8 cellular contexts compared by ENCODE assay signal in the genomic region with DNA sequence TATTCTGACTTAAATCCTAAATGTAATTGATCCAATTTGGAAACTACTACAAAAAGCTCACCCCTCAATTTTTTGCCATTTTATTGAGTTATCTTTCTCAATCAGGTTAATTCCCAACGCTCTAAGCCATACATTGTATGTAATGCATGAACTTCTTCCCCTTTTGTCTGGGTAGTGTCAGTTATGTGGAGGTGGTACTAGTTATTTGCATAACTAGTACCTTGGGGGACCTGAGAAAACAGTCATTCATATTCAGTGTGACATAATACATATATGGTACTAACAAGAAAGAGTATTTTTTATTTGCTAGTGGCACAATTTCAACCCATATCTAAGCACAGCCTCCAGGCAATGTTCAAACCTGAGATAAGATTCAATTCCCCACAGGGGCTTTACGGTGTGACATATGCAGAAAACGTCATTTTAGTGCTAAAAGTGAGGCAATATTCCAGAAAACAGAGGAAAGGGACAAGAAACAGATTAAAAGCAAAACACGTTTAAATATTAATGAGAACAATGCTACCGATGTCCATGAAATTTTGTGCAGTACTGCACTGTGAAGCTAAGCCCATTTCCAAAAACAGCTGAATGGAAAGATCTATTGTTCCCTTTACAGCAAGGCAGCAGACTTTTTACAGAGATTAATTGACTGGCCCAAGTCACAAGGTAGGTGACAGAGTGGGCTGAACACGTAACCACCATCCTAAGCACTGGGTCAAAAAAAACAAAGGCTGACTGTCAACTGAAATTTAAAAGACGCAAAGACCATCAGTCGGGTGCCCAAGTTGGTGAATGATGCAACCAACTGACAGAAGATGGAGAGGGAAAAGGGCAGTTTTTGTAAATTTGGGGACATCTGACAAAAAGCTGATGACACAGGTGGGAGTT. TPM values are rescaled to one million over a fixed set of nuclear protein-coding genes. Genes with fewer than 3 reads are reported as not detected.
DNase-seq lines count a peak whose midpoint lies in the region; ATAC-seq, FAIRE-seq and TF ChIP-seq lines count a peak whose summit lies in the region.

No MANE protein-coding gene starts in this region.

- no peak for TF ChIP-seq CTCF in CD14-positive monocyte (IDR thresholded peaks at IDR 0.05)
- no peak for TF ChIP-seq CTCF in esophagus muscularis mucosa (IDR thresholded peaks at IDR 0.05)

- ATAC-seq in memory B cell (ENCODE audit: low read depth), result peak; percentile 29
- no peak for ATAC-seq in GM19324 (IDR thresholded peaks at IDR 0.05; ENCODE audit: low FRiP score, unreplicated experiment)

- H3K4me3 Mint-ChIP-seq in CD14-positive monocyte (peak overlapping the region; percentile 74 to 86), IgD-negative memory B cell (peak overlapping the region; percentile 83 to 92 (median 85)), memory B cell (peak overlapping the region; percentile 88)
- H3K4me3 Mint-ChIP-seq in activated naive CD8-positive, alpha-beta T cell, result peak overlapping the region; percentile 90

- no peak for TF ChIP-seq POLR2A in esophagus muscularis mucosa (IDR thresholded peaks at IDR 0.05; ENCODE audit: low read depth)

- no peak for FAIRE-seq in frontal cortex (lab: Jason Lieb, UNC)

- 84% methylated on average over 8 of the region's 8 CpGs for WGBS in esophagus muscularis mucosa

- intact Hi-C loops in CD14-positive monocyte (cut with micrococcal nuclease), result no loop called here
- intact Hi-C loops in esophagus muscularis mucosa (cut with DNase I), result loop anchor here (10.0 kb wide), 1 partner anchor 110 kb away; the partner anchor contains the start of genes PIGP and TTC3

- peak overlapping the region in 2 of 4 donors; percentile 73 to 85 for H3K4me3 ChIP-seq in esophagus muscularis mucosa

- H3K36me3 Mint-ChIP-seq in CD14-positive monocyte, result peaks cover 0 to 3% of the 10 kb centered on the region in 2 donors
- H3K36me3 Mint-ChIP-seq in IgD-negative memory B cell, result peaks cover 4% of the 10 kb centered on the region
- H3K36me3 Mint-ChIP-seq in activated naive CD8-positive, alpha-beta T cell, result peaks cover 10% of the 10 kb centered on the region
- H3K36me3 Mint-ChIP-seq in memory B cell, result peaks cover 8% of the 10 kb centered on the region

- H3K27me3 Mint-ChIP-seq in CD14-positive monocyte (ENCODE audit: low read depth in 3 of 3), result peaks cover 8 to 19% (median 12%) of the 10 kb centered on the region in 3 donors
- no peaks in the 10 kb centered on the region for H3K27me3 Mint-ChIP-seq in IgD-negative memory B cell
- no peaks in the 10 kb centered on the region for H3K27me3 Mint-ChIP-seq in activated naive CD8-positive, alpha-beta T cell
- H3K27me3 Mint-ChIP-seq in memory B cell, result no peaks in the 10 kb centered on the region

- no peak for TF ChIP-seq EP300 in esophagus muscularis mucosa (IDR thresholded peaks at IDR 0.05)

- H3K27ac Mint-ChIP-seq in CD14-positive monocyte (peak overlapping the region in 2 of 7 donors; percentile 16 to 57), IgD-negative memory B cell (peak overlapping the region; percentile 68 to 97 (median 75)), memory B cell (peak overlapping the region; percentile 90)
- peak overlapping the region; percentile 91 for H3K27ac Mint-ChIP-seq in activated naive CD8-positive, alpha-beta T cell

- peaks cover 0 to 20% (median 15%) of the 10 kb centered on the region in 4 donors for H3K4me1 ChIP-seq in esophagus muscularis mucosa

- H3K27ac ChIP-seq in esophagus muscularis mucosa (replicated peaks in 1 of 4), result no peak overlapping the region

- no peaks in the 10 kb centered on the region for H3K9me3 ChIP-seq in esophagus muscularis mucosa

- peaks cover 22% of the 10 kb centered on the region for H3K4me1 Mint-ChIP-seq in CD14-positive monocyte
- H3K4me1 Mint-ChIP-seq in IgD-negative memory B cell, result peaks cover 11 to 17% (median 14%) of the 10 kb centered on the region in 3 donors
- H3K4me1 Mint-ChIP-seq in activated naive CD8-positive, alpha-beta T cell (ENCODE audit: low read depth), result peaks cover 16% of the 10 kb centered on the region
- peaks cover 9% of the 10 kb centered on the region for H3K4me1 Mint-ChIP-seq in memory B cell

- DNase-seq in CD14-positive monocyte (ENCODE audit: low spot score), result no peak
- DNase-seq in memory B cell (ENCODE audit: low spot score in 2 of 2), result no peak
- no peak for DNase-seq in NCI-H2171 (lab: John Stamatoyannopoulos, UW)
- no peak for DNase-seq in esophagus muscularis mucosa (ENCODE audit: extremely low spot score)
- no peak for DNase-seq in frontal cortex (ENCODE audit: low spot score in 2 of 2)

- no peaks in the 10 kb centered on the region for H3K27me3 ChIP-seq in esophagus muscularis mucosa

- peaks cover 0 to 5% (median 0%) of the 10 kb centered on the region in 7 donors for H3K9me3 Mint-ChIP-seq in CD14-positive monocyte
- no peaks in the 10 kb centered on the region for H3K9me3 Mint-ChIP-seq in IgD-negative memory B cell
- H3K9me3 Mint-ChIP-seq in activated naive CD8-positive, alpha-beta T cell (ENCODE audit: low read depth), result no peaks in the 10 kb centered on the region
- no peaks in the 10 kb centered on the region for H3K9me3 Mint-ChIP-seq in memory B cell

- peaks cover 0 to 15% (median 11%) of the 10 kb centered on the region in 4 donors for H3K36me3 ChIP-seq in esophagus muscularis mucosa

RNA-seq across cellular contexts. Expression of gene HLCS, which starts 1.4 kb away (rescaled TPM):
- polyA plus RNA-seq in CD14-positive monocyte (1 to 10 TPM; 2.2 to 3.1 TPM), IgD-negative memory B cell (10.7 TPM)
- total RNA-seq in esophagus muscularis mucosa (10 to 100 TPM; 15.9 to 25.3 (median 22.0) TPM), frontal cortex (23.2 TPM)

RNA-seq across cellular contexts. Expression of gene RIPPLY3, which starts 41.4 kb away (rescaled TPM):
- not detected for polyA plus RNA-seq in CD14-positive monocyte
- polyA plus RNA-seq in IgD-negative memory B cell, result not detected
- total RNA-seq in esophagus muscularis mucosa, result not detected
- total RNA-seq in frontal cortex, result not detected
